In the genomic region with DNA sequence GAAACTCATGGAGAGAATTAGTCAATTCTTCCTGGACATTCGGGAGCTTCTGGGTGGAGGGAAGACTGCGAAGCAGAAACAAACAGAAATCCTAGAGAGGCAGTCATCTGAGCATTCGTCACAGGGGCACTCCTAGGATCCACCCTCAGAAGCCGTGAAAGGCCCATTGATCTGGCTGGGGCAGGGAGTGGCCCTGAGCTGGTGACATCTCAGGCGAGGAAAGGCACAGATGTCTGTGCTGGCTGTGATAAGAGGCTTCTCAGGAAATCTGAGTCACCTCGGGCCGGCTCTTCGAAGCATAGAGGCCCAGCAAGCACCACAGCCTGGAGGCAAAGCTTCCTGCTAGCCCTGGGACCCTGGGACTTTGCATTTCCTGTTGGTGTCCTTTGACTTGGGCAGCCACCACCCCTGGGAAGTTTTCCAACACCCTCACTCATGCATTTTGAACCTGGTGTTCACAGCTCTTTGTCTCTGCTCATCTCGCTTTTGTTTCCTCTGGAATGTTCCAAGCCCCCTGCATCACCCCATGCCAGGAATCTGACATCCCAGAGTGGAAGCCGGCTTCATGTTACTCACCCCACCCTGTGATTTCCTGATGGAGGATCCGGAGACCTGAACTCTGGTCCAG, we compare ENCODE assay signal across 2 cellular contexts.
A peak's percentile ranks its signal among the peaks of the same experiment; 100 is the strongest.
TF ChIP-seq lines count a peak whose summit lies in the region.

No MANE protein-coding gene starts in this region.

TF ChIP-seq in liver, 16 proteins besides CTCF, POLR2A, EP300 and RAD21:
- TF ChIP-seq, protein P1, sequence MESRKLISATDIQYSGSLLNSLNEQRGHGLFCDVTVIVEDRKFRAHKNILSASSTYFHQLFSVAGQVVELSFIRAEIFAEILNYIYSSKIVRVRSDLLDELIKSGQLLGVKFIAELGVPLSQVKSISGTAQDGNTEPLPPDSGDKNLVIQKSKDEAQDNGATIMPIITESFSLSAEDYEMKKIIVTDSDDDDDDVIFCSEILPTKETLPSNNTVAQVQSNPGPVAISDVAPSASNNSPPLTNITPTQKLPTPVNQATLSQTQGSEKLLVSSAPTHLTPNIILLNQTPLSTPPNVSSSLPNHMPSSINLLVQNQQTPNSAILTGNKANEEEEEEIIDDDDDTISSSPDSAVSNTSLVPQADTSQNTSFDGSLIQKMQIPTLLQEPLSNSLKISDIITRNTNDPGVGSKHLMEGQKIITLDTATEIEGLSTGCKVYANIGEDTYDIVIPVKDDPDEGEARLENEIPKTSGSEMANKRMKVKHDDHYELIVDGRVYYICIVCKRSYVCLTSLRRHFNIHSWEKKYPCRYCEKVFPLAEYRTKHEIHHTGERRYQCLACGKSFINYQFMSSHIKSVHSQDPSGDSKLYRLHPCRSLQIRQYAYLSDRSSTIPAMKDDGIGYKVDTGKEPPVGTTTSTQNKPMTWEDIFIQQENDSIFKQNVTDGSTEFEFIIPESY (IDR thresholded peaks at IDR 0.05), result no peak
- TF ChIP-seq MAX (IDR thresholded peaks at IDR 0.05), result peak; percentile 54
- TF ChIP-seq NR2F2 (IDR thresholded peaks at IDR 0.05), result peak; percentile 84
- peak; percentile 47 for TF ChIP-seq SP1 (IDR thresholded peaks at IDR 0.05)
- TF ChIP-seq FOXA1 (IDR thresholded peaks at IDR 0.05), result no peak
- TF ChIP-seq JUND (IDR thresholded peaks at IDR 0.05), result peak in 1 of 2 donors; percentile 53

TF ChIP-seq in HepG2, 621 proteins besides CTCF, POLR2A, EP300 and RAD21 (continued from another document):
- TF ChIP-seq ARID4A (CRISPR knock-in tag; IDR thresholded peaks at IDR 0.05; ENCODE audit: borderline replicate concordance) (no peak), IKZF5 (CRISPR knock-in tag; IDR thresholded peaks at IDR 0.05) (no peak)
